23 cellular contexts compared by ENCODE assay signal in genomic region chrX:123475068-123475724, GRCh38.
DNase-seq lines count a peak whose midpoint lies in the region; ATAC-seq, FAIRE-seq and TF ChIP-seq lines count a peak whose summit lies in the region.
"Had no signal": no experiment of that assay in that cellular context is flagged by ENCODE, and none has a peak within 500 bp of the region (broad histone marks: within the 10 kb centered on the region; RNA-seq: fewer than 3 reads in every experiment).

No MANE protein-coding gene starts in this region.

- no peak overlapping the region for H2AFZ ChIP-seq in PC-3 (ENCODE audit: low read length)
- no peak overlapping the region for H2AFZ ChIP-seq in OCI-LY7 (ENCODE audit: low read length)

- 56% methylated on average over 2 of the region's 2 CpGs for WGBS in A549 (ENCODE audit: missing lambda C conversion rate)

- TF ChIP-seq CTCF in A549 (IDR thresholded peaks at IDR 0.05), result no peak
- no peak for TF ChIP-seq CTCF in PC-3 (conservative IDR thresholded peaks at IDR 0.05; ENCODE audit: low read depth, low read length)
- no peak for TF ChIP-seq CTCF in fibroblast of pulmonary artery (IDR thresholded peaks at IDR 0.05; ENCODE audit: low read length, missing control alignments)
- TF ChIP-seq CTCF in OCI-LY7 (conservative IDR thresholded peaks at IDR 0.05; ENCODE audit: low read length), result no peak

- H3K9me2 ChIP-seq in PC-3 (replicated peaks; ENCODE audit: low read length), result no peaks in the 10 kb centered on the region
- H3K9me2 ChIP-seq in OCI-LY7 (ENCODE audit: insufficient read depth, low read length), result no peaks in the 10 kb centered on the region

- TF ChIP-seq EP300 in A549 (IDR thresholded peaks at IDR 0.05), result no peak

- H3F3A ChIP-seq in PC-3 (ENCODE audit: low read length, unreplicated experiment), result no peaks in the 10 kb centered on the region

- H3K9me3 ChIP-seq in A549 (no peaks in the 10 kb centered on the region), PC-3 (ENCODE audit: low read length) (no peaks in the 10 kb centered on the region), OCI-LY7 (ENCODE audit: low read length) (no peaks in the 10 kb centered on the region)
- H3K9me3 ChIP-seq: suprapubic skin had no signal

- H3K27ac ChIP-seq in A549 (no peak overlapping the region), PC-3 (ENCODE audit: low read length) (no peak overlapping the region), OCI-LY7 (ENCODE audit: low read depth, low read length, poor library complexity, severe bottlenecking) (no peak overlapping the region)
- H3K27ac ChIP-seq: foreskin keratinocyte, suprapubic skin had no signal

- H3K36me3 ChIP-seq in PC-3 (ENCODE audit: low read depth, low read length) (no peaks in the 10 kb centered on the region), OCI-LY7 (ENCODE audit: insufficient read depth, low read length) (no peaks in the 10 kb centered on the region)
- H3K36me3 ChIP-seq: suprapubic skin had no signal

- peak; percentile 90 for FAIRE-seq in A549 (lab: Jason Lieb, UNC)
- FAIRE-seq: D721Med, endometrium, keratinocyte had no signal

- H4K20me1 ChIP-seq in PC-3 (ENCODE audit: low read length), result no peaks in the 10 kb centered on the region
- no peaks in the 10 kb centered on the region for H4K20me1 ChIP-seq in OCI-LY7 (ENCODE audit: insufficient read depth, low read length)

- H3K4me2 ChIP-seq in A549 (no peak overlapping the region), PC-3 (ENCODE audit: low read length) (no peak overlapping the region), OCI-LY7 (ENCODE audit: low read length) (no peak overlapping the region)
- H3K4me2 ChIP-seq: smooth muscle cell had no signal

- intact Hi-C loops in PC-3 (cut with micrococcal nuclease), result no loop called here
- intact Hi-C loops in OCI-LY7 (cut with micrococcal nuclease; ENCODE audit: unreplicated experiment), result no loop called here

- H3K79me2 ChIP-seq in PC-3 (ENCODE audit: low read length), result no peaks in the 10 kb centered on the region
- H3K79me2 ChIP-seq in OCI-LY7 (ENCODE audit: insufficient read depth, low read depth, low read length), result no peaks in the 10 kb centered on the region

- no peak for TF ChIP-seq RAD21 in A549 (conservative IDR thresholded peaks at IDR 0.05 in 1 of 2, IDR thresholded peaks at IDR 0.05 in 1 of 2)

- no peaks in the 10 kb centered on the region for H3K4me1 ChIP-seq in A549
- no peaks in the 10 kb centered on the region for H3K4me1 ChIP-seq in PC-3 (ENCODE audit: insufficient read depth, low read length)
- H3K4me1 ChIP-seq in OCI-LY7 (ENCODE audit: insufficient read depth, low read length, poor library complexity, severe bottlenecking), result no peaks in the 10 kb centered on the region
- H3K4me1 ChIP-seq: foreskin keratinocyte, suprapubic skin had no signal

- ATAC-seq in A549, result no peak
- peak; percentile 61 for ATAC-seq in GM18868 (IDR thresholded peaks at IDR 0.05; ENCODE audit: unreplicated experiment)
- no peak for ATAC-seq in PC-3
- no peak for ATAC-seq in stimulated activated naive CD8-positive, alpha-beta T cell treated with anti-CD3 and anti-CD28 coated beads, Interleukin-15, Interleukin-2, amounts not matched to agents 100 U/mL and 50 U/mL, for 24 hours
- ATAC-seq: foreskin keratinocyte; natural killer cell treated with Interleukin-12 subunit alpha and Interleukin-12 subunit beta and Interleukin-15 and Interleukin-18, amount 100 ng/mL, for 72 hours had no signal

- CTCF ChIA-PET in A549 (lab: Yijun Ruan, JAX) (no interaction called here), PC-3 (lab: Charles Lee) (no interaction called here), OCI-LY7 (lab: Charles Lee; ENCODE audit: unreplicated experiment) (no interaction called here)

- peak in 1 of 2 experiments; percentile 2 for DNase-seq in A549 (ENCODE audit: low read depth in 1 of 2, low spot score in 1 of 2)
- DNase-seq in PC-3, result peak; percentile 5
- DNase-seq in fibroblast of pulmonary artery (ENCODE audit: low read depth), result peak; percentile 10
- no peak for DNase-seq in mucosa of gallbladder (ENCODE audit: low spot score)
- DNase-seq in stimulated activated naive CD8-positive, alpha-beta T cell treated with anti-CD3 and anti-CD28 coated beads, Interleukin-15, Interleukin-2, amounts not matched to agents 100 U/mL and 50 U/mL, for 24 hours, result no peak
- no peak for DNase-seq in NCI-H748 treated with DMSO at 0.1 percent for 48 hours (lab: John Stamatoyannopoulos, UW)
- DNase-seq in OCI-LY7 (ENCODE audit: low spot score), result no peak
- DNase-seq: activated CD4-positive, CD25-positive, alpha-beta regulatory T cell treated with anti-CD3 and anti-CD28 coated beads, Interleukin-2, amount 50 U/mL, for 72 hours; C1 segment of cervical spinal cord; cortex of kidney; GF-D8; GOT3; hypothalamus; NCI-H1436; posterior cingulate gyrus had no signal

- no TSS peak for BruUV-seq in PC-3 (replicated peaks; lab: Mats Ljungman, UMichigan)
- BruUV-seq in OCI-LY7 (replicated peaks; lab: Mats Ljungman, UMichigan), result no TSS peak

- H3K27me3 ChIP-seq in PC-3 (ENCODE audit: low read length), result no peaks in the 10 kb centered on the region
- H3K27me3 ChIP-seq: foreskin keratinocyte, suprapubic skin had no signal

- H3K4me3 ChIP-seq in A549, result no peak overlapping the region
- no peak overlapping the region for H3K4me3 ChIP-seq in PC-3 (ENCODE audit: low read length)
- no peak overlapping the region for H3K4me3 ChIP-seq in fibroblast of pulmonary artery (replicated peaks; ENCODE audit: low read depth, low read length)
- H3K4me3 ChIP-seq in OCI-LY7 (ENCODE audit: low read depth, low read length, poor library complexity, severe bottlenecking), result no peak overlapping the region
- H3K4me3 ChIP-seq: smooth muscle cell, suprapubic skin had no signal

- H3K9ac ChIP-seq in PC-3 (ENCODE audit: low read length), result no peak overlapping the region

- POLR2A ChIA-PET in A549 (lab: Yijun Ruan, JAX), result no interaction called here
- POLR2A ChIA-PET in PC-3 (lab: Charles Lee; ENCODE audit: unreplicated experiment), result no interaction called here
- POLR2A ChIA-PET in OCI-LY7 (lab: Charles Lee), result no interaction called here

- TF ChIP-seq POLR2A in A549 (IDR thresholded peaks at IDR 0.05; ENCODE audit: low read length), result no peak

TF ChIP-seq in A549, 52 proteins besides CTCF, POLR2A, EP300 and RAD21:
- no peak for TF ChIP-seq ELK1 (IDR thresholded peaks at IDR 0.05; ENCODE audit: low read depth, low read length)
- TF ChIP-seq KDM1A (IDR thresholded peaks at IDR 0.05; ENCODE audit: low read depth), result no peak
- no peak for TF ChIP-seq CHD4 (IDR thresholded peaks at IDR 0.05; ENCODE audit: borderline replicate concordance)
- TF ChIP-seq MAFK (IDR thresholded peaks at IDR 0.05; ENCODE audit: partially characterized antibody), result peak; percentile 26
- no peak for TF ChIP-seq HOXB5 (CRISPR knock-in tag; IDR thresholded peaks at IDR 0.05)
- no peak for TF ChIP-seq POLR2AphosphoS2 (conservative IDR thresholded peaks at IDR 0.05; ENCODE audit: low read length)
- TF ChIP-seq HOXB13 (CRISPR knock-in tag; IDR thresholded peaks at IDR 0.05; ENCODE audit: low read depth), result no peak
- TF ChIP-seq BHLHE40 (IDR thresholded peaks at IDR 0.05; ENCODE audit: low read depth, low read length), result no peak

Comparison
In these comparisons a context has a peak if more than half of its experiments do, and no peak if none do; other contexts are left out.
1. DNase-seq: peak in PC-3 (single experiment) and fibroblast of pulmonary artery (single experiment); none in mucosa of gallbladder (single experiment), stimulated activated naive CD8-positive, alpha-beta T cell treated with anti-CD3 and anti-CD28 coated beads, Interleukin-15, Interleukin-2, amounts not matched to agents 100 U/mL and 50 U/mL, for 24 hours (single experiment), NCI-H748 treated with DMSO at 0.1 percent for 48 hours (single experiment) and OCI-LY7 (single experiment).